9 cellular contexts compared by ENCODE assay signal in the genomic region with DNA sequence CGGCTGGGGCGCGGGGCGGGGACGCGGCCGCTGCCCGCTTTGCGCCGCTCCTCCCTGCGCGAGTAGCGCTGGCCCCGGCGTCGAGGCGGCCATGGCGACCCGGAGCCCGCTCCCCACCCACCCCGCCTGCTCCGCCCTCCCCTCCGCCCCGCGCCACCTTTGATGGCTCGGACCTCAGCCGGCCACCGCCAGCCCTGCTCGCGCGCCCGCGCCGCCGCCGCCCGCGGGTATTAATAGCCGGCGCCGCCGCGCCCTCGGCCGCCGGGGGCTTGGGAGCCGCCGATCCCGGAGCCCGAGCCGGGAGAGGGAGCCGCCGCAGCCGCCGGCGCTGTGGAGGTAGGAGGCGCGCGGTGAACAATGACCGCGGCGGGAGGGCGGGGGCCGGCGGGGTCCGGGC. TPM values are rescaled to one million over a fixed set of nuclear protein-coding genes. Genes with fewer than 3 reads are reported as not detected.
DNase-seq lines count a peak whose midpoint lies in the region; ATAC-seq, FAIRE-seq and TF ChIP-seq lines count a peak whose summit lies in the region.
"Had no signal": no experiment of that assay in that cellular context is flagged by ENCODE, and none has a peak within 500 bp of the region (broad histone marks: within the 10 kb centered on the region; RNA-seq: fewer than 3 reads in every experiment).

No MANE protein-coding gene starts in this region.

- peaks cover 15% of the 10 kb centered on the region for H3K4me1 ChIP-seq in muscle layer of colon (ENCODE audit: insufficient read depth, low read length)

- H3K9ac ChIP-seq in muscle layer of colon (ENCODE audit: low read length), result no peak overlapping the region

- H3K36me3 ChIP-seq in bronchial epithelial cell (ENCODE audit: control insufficient read depth, insufficient read depth, low read length) (no peaks in the 10 kb centered on the region), muscle layer of colon (ENCODE audit: insufficient read depth, low read length) (no peaks in the 10 kb centered on the region)

- peak overlapping the region; percentile 52 for H3K4me3 ChIP-seq in bronchial epithelial cell (ENCODE audit: low read depth, low read length)
- H3K4me3 ChIP-seq in muscle layer of colon (ENCODE audit: low read depth in 1 of 2, low read length in 2 of 2), result peak overlapping the region; percentile 55 to 78

- no peaks in the 10 kb centered on the region for H3K9me3 ChIP-seq in muscle layer of colon (ENCODE audit: low read length)

- no peak for FAIRE-seq in bronchial epithelial cell (lab: Jason Lieb, UNC)

- DNase-seq in bronchial epithelial cell (ENCODE audit: low read depth) (no peak), NCI-H1694 treated with DMSO at 0.1 percent for 48 hours (lab: John Stamatoyannopoulos, UW) (no peak), GM20000 (ENCODE audit: low spot score) (no peak)
- no peak for DNase-seq in stimulated activated CD4-positive, alpha-beta T cell treated with anti-CD3 and anti-CD28 coated beads, Interleukin-15, amount 100 ng/mL, for 24 hours

- TF ChIP-seq CTCF in bronchial epithelial cell (IDR thresholded peaks at IDR 0.05; ENCODE audit: insufficient read depth, low read length, severe bottlenecking), result no peak
- no peak for TF ChIP-seq CTCF in GM20000 (IDR thresholded peaks at IDR 0.05; ENCODE audit: extremely low read depth, missing control alignments)

- H3K27me3 ChIP-seq in bronchial epithelial cell (ENCODE audit: control insufficient read depth, insufficient read depth, low read length), result no peaks in the 10 kb centered on the region
- no peaks in the 10 kb centered on the region for H3K27me3 ChIP-seq in muscle layer of colon (ENCODE audit: control insufficient read depth in 1 of 2, insufficient read depth in 2 of 2, low read length in 2 of 2)

- peak; percentile 27 for ATAC-seq in GM18867 (IDR thresholded peaks at IDR 0.05; ENCODE audit: unreplicated experiment)
- peak; percentile 13 for ATAC-seq in HG02840 (IDR thresholded peaks at IDR 0.05; ENCODE audit: low FRiP score, unreplicated experiment)
- no peak for ATAC-seq in HG03378 (IDR thresholded peaks at IDR 0.05; ENCODE audit: unreplicated experiment)

- H3K27ac ChIP-seq in muscle layer of colon (ENCODE audit: low read depth, low read length), result peak overlapping the region; percentile 47

RNA-seq across cellular contexts. Expression of a gene that starts 0.3 kb away (rescaled TPM):
- 10.6 and 11.1 TPM in 2 replicates for total RNA-seq in bronchial epithelial cell

RNA-seq across cellular contexts. Expression of a gene that starts 33.9 kb away (rescaled TPM):
- total RNA-seq in bronchial epithelial cell, result not detected in 2 replicates
- total RNA-seq: M059J had no signal
